9 cellular contexts compared by ENCODE assay signal in the genomic region with DNA sequence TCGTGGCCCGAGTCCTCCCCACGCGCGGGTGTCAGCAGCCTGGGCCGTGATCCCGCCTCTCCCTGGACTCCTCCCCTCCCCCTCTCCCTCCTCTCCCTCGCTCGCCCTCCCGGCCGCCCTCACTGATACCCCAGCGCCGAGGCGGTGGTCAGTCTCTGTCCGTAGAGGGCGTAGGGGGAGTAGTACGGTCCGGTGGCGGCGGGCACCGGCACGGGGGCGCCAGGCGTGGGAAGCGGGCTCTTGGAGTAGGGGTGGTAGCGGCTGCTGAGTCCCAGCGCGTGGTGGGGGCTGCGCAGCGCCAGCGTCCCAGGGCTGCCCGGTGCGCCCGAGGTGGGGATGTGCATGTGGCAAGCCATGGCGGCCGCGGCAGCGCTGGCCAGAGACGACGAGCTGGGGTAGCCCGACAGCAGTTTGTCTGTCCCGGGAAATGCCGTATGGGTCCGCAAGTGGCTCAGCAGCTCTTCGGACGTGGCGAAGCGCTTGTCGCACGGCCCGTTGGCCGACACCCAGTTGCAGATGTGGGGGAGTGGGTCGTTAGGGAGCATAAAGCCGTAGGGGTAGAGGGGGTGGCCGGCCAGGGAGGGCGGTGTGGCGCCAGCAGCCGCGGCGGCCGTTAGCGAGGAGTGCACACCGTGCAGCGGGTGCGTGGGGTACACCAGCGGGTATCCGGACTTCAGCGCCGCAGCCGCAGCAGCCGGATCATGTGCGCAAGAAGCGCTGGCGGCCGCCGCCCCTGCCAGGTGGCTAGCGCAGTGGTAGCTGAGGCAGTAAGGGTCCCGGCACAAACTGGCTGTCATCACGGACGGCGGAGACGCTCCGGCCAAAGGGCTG. TPM values are rescaled to one million over a fixed set of nuclear protein-coding genes. Genes with fewer than 3 reads are reported as not detected.
DNase-seq lines count a peak whose midpoint lies in the region; ATAC-seq and TF ChIP-seq lines count a peak whose summit lies in the region.
"Had no signal": no experiment of that assay in that cellular context is flagged by ENCODE, and none has a peak within 500 bp of the region (broad histone marks: within the 10 kb centered on the region; RNA-seq: fewer than 3 reads in every experiment).

No MANE protein-coding gene starts in this region.

- intact Hi-C loops in Caco-2 (cut with micrococcal nuclease; ENCODE audit: unreplicated experiment): no loop called here
- intact Hi-C loops in left ventricle myocardium inferior (cut with micrococcal nuclease): loop anchor here (5.0 kb wide), 1 partner anchor 638 kb away; no protein-coding TSS in a partner anchor
- intact Hi-C loops in psoas muscle (cut with DNase I): loop anchor here (5.0 kb wide), 4 partner anchors 508 to 1148 kb away; no protein-coding TSS in a partner anchor

- H3K27ac ChIP-seq in left ventricle myocardium inferior (replicated peaks) (peak overlapping the region; percentile 97), psoas muscle (no peak overlapping the region)

- no TSS peak for BruUV-seq in Caco-2 (replicated peaks; lab: Mats Ljungman, UMichigan)

- CTCF ChIA-PET in Caco-2 (lab: Charles Lee) (no interaction called here), WTC11 (lab: Charles Lee) (interaction anchor here (0.6 to 4.2 kb wide), 12 partner anchors 11 to 905 kb away, joined by 3 to 30 read pairs (median 4); no protein-coding TSS in a partner anchor)

- H3K4me3 ChIP-seq in Caco-2 (ENCODE audit: low read depth, low read length) (peak overlapping the region; percentile 99; the same call in 1 of the 2 replicates), left ventricle myocardium inferior (peak overlapping the region; percentile 93), psoas muscle (peak overlapping the region; percentile 90)

- H3K4me3 Mint-ChIP-seq in Caco-2 (ENCODE audit: unreplicated experiment) (peak overlapping the region; percentile 55), WTC11 (peak overlapping the region; percentile 74)

- H3K36me3 ChIP-seq in Caco-2 (ENCODE audit: control insufficient read depth, insufficient read depth, low read length) (peaks cover 5% of the 10 kb centered on the region), left ventricle myocardium inferior (peaks cover 15% of the 10 kb centered on the region), psoas muscle (ENCODE audit: insufficient read depth in 1 of 2, low read depth in 1 of 2) (no peaks in the 10 kb centered on the region)

- POLR2A ChIA-PET in Caco-2 (lab: Charles Lee) (no interaction called here), WTC11 (lab: Charles Lee) (no interaction called here)

- 78 to 83% (median 80%) methylated on average over 71 to 83 of the region's 83 CpGs for WGBS in psoas muscle, 3 donors

- H3K4me1 Mint-ChIP-seq in Caco-2 (ENCODE audit: low read depth, unreplicated experiment) (peaks cover 7% of the 10 kb centered on the region), WTC11 (peaks cover 34% of the 10 kb centered on the region)

- H3K27ac Mint-ChIP-seq in Caco-2 (ENCODE audit: unreplicated experiment) (no peak overlapping the region), WTC11 (no peak overlapping the region)
- no peak overlapping the region for H3K27ac Mint-ChIP-seq in activated naive CD4-positive, alpha-beta T cell treated with anti-CD3 and anti-CD28 coated beads, Interleukin-2, amount 50 U/mL, for 72 hours
- H3K27ac Mint-ChIP-seq: activated T-cell treated with anti-CD3 and anti-CD28 coated beads, Interleukin-2, amount 50 U/mL, for 72 hours had no signal

- H3K27me3 ChIP-seq in Caco-2 (replicated peaks; ENCODE audit: control insufficient read depth, insufficient read depth, low read length): no peaks in the 10 kb centered on the region
- H3K27me3 ChIP-seq in left ventricle myocardium inferior (ENCODE audit: low read depth): peaks cover 13% of the 10 kb centered on the region
- H3K27me3 ChIP-seq in psoas muscle (ENCODE audit: insufficient read depth in 3 of 3, low read length in 2 of 3): peaks cover 0 to 76% (median 5%) of the 10 kb centered on the region in 3 donors

- peaks cover 86% of the 10 kb centered on the region for H3K36me3 Mint-ChIP-seq in Caco-2 (ENCODE audit: insufficient read depth, unreplicated experiment)
- H3K36me3 Mint-ChIP-seq in WTC11: no peaks in the 10 kb centered on the region
- H3K36me3 Mint-ChIP-seq in activated naive CD4-positive, alpha-beta T cell treated with anti-CD3 and anti-CD28 coated beads, Interleukin-2, amount 50 U/mL, for 72 hours: peaks cover 6 to 15% of the 10 kb centered on the region in 2 donors

- no peaks in the 10 kb centered on the region for H3K27me3 Mint-ChIP-seq in Caco-2 (ENCODE audit: insufficient read depth, unreplicated experiment)
- H3K27me3 Mint-ChIP-seq in WTC11 (ENCODE audit: low read depth): peaks cover 97% of the 10 kb centered on the region

- H3K4me1 ChIP-seq in Caco-2 (no peaks in the 10 kb centered on the region), left ventricle myocardium inferior (peaks cover 79% of the 10 kb centered on the region), psoas muscle (peaks cover 8% of the 10 kb centered on the region)

- ATAC-seq in WTC11 (peak; percentile 0; the same call in 1 of the 2 replicates), psoas muscle (no peak), GM19395 (IDR thresholded peaks at IDR 0.05; ENCODE audit: unreplicated experiment) (no peak)
- ATAC-seq in activated naive CD4-positive, alpha-beta T cell treated with anti-CD3 and anti-CD28 coated beads, Interleukin-2, amount 50 U/mL, for 72 hours: no peak

- H3K9me3 ChIP-seq in Caco-2 (no peaks in the 10 kb centered on the region), left ventricle myocardium inferior (replicated peaks) (no peaks in the 10 kb centered on the region), psoas muscle (no peaks in the 10 kb centered on the region)

- TF ChIP-seq CTCF in Caco-2 (IDR thresholded peaks at IDR 0.05; ENCODE audit: insufficient read depth in 1 of 2, low read depth in 1 of 2, low read length in 1 of 2, severe bottlenecking in 1 of 2, unreplicated experiment in 1 of 2) (no peak), WTC11 (IDR thresholded peaks at IDR 0.05) (no peak), left ventricle myocardium inferior (IDR thresholded peaks at IDR 0.05; ENCODE audit: borderline replicate concordance) (no peak), psoas muscle (IDR thresholded peaks at IDR 0.05) (no peak)

- DNase-seq in Caco-2 (no peak), WTC11 (ENCODE audit: low spot score) (peak; percentile 57), left ventricle myocardium inferior (peak; percentile 38), psoas muscle (peak; percentile 36 to 68), NCI-H1092 treated with DMSO at 0.1 percent for 48 hours (lab: John Stamatoyannopoulos, UW) (no peak), NCI-H524 treated with DMSO at 0.1 percent for 48 hours (lab: John Stamatoyannopoulos, UW) (no peak)
- no peak for DNase-seq in activated naive CD4-positive, alpha-beta T cell treated with anti-CD3 and anti-CD28 coated beads, Interleukin-2, amount 50 U/mL, for 72 hours (ENCODE audit: low spot score in 2 of 2)

- H3K9me3 Mint-ChIP-seq in Caco-2 (ENCODE audit: unreplicated experiment) (no peaks in the 10 kb centered on the region), WTC11 (no peaks in the 10 kb centered on the region)
- no peaks in the 10 kb centered on the region for H3K9me3 Mint-ChIP-seq in activated naive CD4-positive, alpha-beta T cell treated with anti-CD3 and anti-CD28 coated beads, Interleukin-2, amount 50 U/mL, for 72 hours
- H3K9me3 Mint-ChIP-seq: activated T-cell treated with anti-CD3 and anti-CD28 coated beads, Interleukin-2, amount 50 U/mL, for 72 hours had no signal

TF ChIP-seq in WTC11, 78 proteins besides CTCF, POLR2A, EP300 and RAD21 (continues in another document):
- TF ChIP-seq HMGA2 (CRISPR knock-in tag; IDR thresholded peaks at IDR 0.05) (no peak), SMAD4 (CRISPR knock-in tag; IDR thresholded peaks at IDR 0.05) (no peak)
- TF ChIP-seq, protein P1, sequence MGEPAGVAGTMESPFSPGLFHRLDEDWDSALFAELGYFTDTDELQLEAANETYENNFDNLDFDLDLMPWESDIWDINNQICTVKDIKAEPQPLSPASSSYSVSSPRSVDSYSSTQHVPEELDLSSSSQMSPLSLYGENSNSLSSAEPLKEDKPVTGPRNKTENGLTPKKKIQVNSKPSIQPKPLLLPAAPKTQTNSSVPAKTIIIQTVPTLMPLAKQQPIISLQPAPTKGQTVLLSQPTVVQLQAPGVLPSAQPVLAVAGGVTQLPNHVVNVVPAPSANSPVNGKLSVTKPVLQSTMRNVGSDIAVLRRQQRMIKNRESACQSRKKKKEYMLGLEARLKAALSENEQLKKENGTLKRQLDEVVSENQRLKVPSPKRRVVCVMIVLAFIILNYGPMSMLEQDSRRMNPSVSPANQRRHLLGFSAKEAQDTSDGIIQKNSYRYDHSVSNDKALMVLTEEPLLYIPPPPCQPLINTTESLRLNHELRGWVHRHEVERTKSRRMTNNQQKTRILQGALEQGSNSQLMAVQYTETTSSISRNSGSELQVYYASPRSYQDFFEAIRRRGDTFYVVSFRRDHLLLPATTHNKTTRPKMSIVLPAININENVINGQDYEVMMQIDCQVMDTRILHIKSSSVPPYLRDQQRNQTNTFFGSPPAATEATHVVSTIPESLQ (CRISPR knock-in tag; IDR thresholded peaks at IDR 0.05): no peak
- TF ChIP-seq, protein P2, sequence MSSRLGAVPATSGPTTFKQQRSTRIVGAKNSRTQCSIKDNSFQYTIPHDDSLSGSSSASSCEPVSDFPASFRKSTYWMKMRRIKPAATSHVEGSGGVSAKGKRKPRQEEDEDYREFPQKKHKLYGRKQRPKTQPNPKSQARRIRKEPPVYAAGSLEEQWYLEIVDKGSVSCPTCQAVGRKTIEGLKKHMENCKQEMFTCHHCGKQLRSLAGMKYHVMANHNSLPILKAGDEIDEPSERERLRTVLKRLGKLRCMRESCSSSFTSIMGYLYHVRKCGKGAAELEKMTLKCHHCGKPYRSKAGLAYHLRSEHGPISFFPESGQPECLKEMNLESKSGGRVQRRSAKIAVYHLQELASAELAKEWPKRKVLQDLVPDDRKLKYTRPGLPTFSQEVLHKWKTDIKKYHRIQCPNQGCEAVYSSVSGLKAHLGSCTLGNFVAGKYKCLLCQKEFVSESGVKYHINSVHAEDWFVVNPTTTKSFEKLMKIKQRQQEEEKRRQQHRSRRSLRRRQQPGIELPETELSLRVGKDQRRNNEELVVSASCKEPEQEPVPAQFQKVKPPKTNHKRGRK (CRISPR knock-in tag; IDR thresholded peaks at IDR 0.05; ENCODE audit: borderline replicate concordance): no peak

RNA-seq across cellular contexts. Expression of a gene that starts 2.7 kb away (rescaled TPM):
- total RNA-seq in Caco-2 (2022) (35.5 and 35.7 TPM in 2 replicates), WTC11 (2021) (0.25 to 0.39 TPM (median 0.34 TPM) in 3 replicates), left ventricle myocardium inferior (5.9 TPM), psoas muscle (1 to 10 TPM; 2.3 to 5.7 (median 4.7) TPM)
- polyA plus RNA-seq in psoas muscle: 1 to 10 TPM; 1.1 to 2.0 (median 1.7) TPM
- under 1 TPM; 0.16 to 0.93 TPM for total RNA-seq in activated naive CD4-positive, alpha-beta T cell treated with anti-CD3 and anti-CD28 coated beads, Interleukin-2, amount 50 U/mL, for 72 hours

RNA-seq across cellular contexts. Expression of a gene that starts 32.6 kb away (rescaled TPM):
- 18.5 and 21.6 TPM in 2 replicates for total RNA-seq in Caco-2 (2022)
- 0.48 to 0.92 TPM (median 0.78 TPM) in 3 replicates for total RNA-seq in WTC11 (2021)
- total RNA-seq in left ventricle myocardium inferior: 18.7 TPM
- total RNA-seq in psoas muscle: 1 to 10 TPM; 2.4 to 5.7 (median 2.6) TPM
- polyA plus RNA-seq in psoas muscle: 1 to 10 TPM; 1.0 to 2.9 (median 1.5) TPM
- total RNA-seq in activated naive CD4-positive, alpha-beta T cell treated with anti-CD3 and anti-CD28 coated beads, Interleukin-2, amount 50 U/mL, for 72 hours: not detected
- total RNA-seq: activated T-cell treated with anti-CD3 and anti-CD28 coated beads, Interleukin-2, amount 50 U/mL, for 72 hours had no signal

Comparison
In these comparisons a context has a peak if more than half of its experiments do, and no peak if none do; other contexts are left out.
1. DNase-seq: peak in WTC11 (single experiment), left ventricle myocardium inferior (single experiment) and psoas muscle (2 of 2); none in Caco-2 (0 of 2), NCI-H1092 treated with DMSO at 0.1 percent for 48 hours (single experiment), activated naive CD4-positive, alpha-beta T cell treated with anti-CD3 and anti-CD28 coated beads, Interleukin-2, amount 50 U/mL, for 72 hours (0 of 2) and NCI-H524 treated with DMSO at 0.1 percent for 48 hours (single experiment).
2. Peak in every context shown above with its lines, with median percentiles within 50 percentile points of each other: H3K4me3 ChIP-seq.